1 cellular context compared by ENCODE assay signal in genomic region chr15:30374851-30375250, GRCh38. TPM values are rescaled to one million over a fixed set of nuclear protein-coding genes. Genes with fewer than 3 reads are reported as not detected.
"Had no signal": no experiment of that assay in that cellular context is flagged by ENCODE, and none has a peak within 500 bp of the region (broad histone marks: within the 10 kb centered on the region; RNA-seq: fewer than 3 reads in every experiment).

No MANE protein-coding gene starts in this region.

RNA-seq across cellular contexts. Expression of gene CHRFAM7A, which starts 18.5 kb away (rescaled TPM):
- total RNA-seq: esophagus mucosa had no signal
